In genomic region chr16:55510185-55510805, GRCh38 we compare ENCODE assay signal across 12 cellular contexts. TPM values are rescaled to one million over a fixed set of nuclear protein-coding genes. Genes with fewer than 3 reads are reported as not detected.
A peak's percentile ranks its signal among the peaks of the same experiment; 100 is the strongest.
DNase-seq lines count a peak whose midpoint lies in the region; ATAC-seq and TF ChIP-seq lines count a peak whose summit lies in the region.
"Had no signal": no experiment of that assay in that cellular context is flagged by ENCODE, and none has a peak within 500 bp of the region (broad histone marks: within the 10 kb centered on the region; RNA-seq: fewer than 3 reads in every experiment).

No MANE protein-coding gene starts in this region.

- in situ Hi-C loops in astrocyte of the cerebellum (cut with HindIII; ENCODE audit: low sequenced_read_pairs), result no loop called here

- no peaks in the 10 kb centered on the region for H3K79me2 ChIP-seq in mesendoderm (ENCODE audit: control insufficient read depth, insufficient read depth, low read length)

- H4K5ac ChIP-seq in mesendoderm (ENCODE audit: low read length), result no peak overlapping the region

- peaks cover 11% of the 10 kb centered on the region for H3K4me1 Mint-ChIP-seq in activated CD4-positive, alpha-beta memory T cell treated with anti-CD3 and anti-CD28 coated beads, Interleukin-2, amount 10 ng/mL, durations not matched to agents 7 days and 5 days

- H3K27me3 ChIP-seq in heart right ventricle, result peaks cover 0 to 7% (median 0%) of the 10 kb centered on the region in 7 donors
- H3K27me3 ChIP-seq in upper lobe of right lung, result no peaks in the 10 kb centered on the region
- no peaks in the 10 kb centered on the region for H3K27me3 ChIP-seq in mesendoderm (ENCODE audit: insufficient read depth, low read length, poor library complexity)
- H3K27me3 ChIP-seq: vagina had no signal

- H3K27me3 Mint-ChIP-seq in activated CD4-positive, alpha-beta memory T cell treated with anti-CD3 and anti-CD28 coated beads, Interleukin-2, amount 10 ng/mL, durations not matched to agents 7 days and 5 days, result peaks cover 41% of the 10 kb centered on the region

- no peak overlapping the region for H3K23ac ChIP-seq in mesendoderm (ENCODE audit: low read length)

- H2AK5ac ChIP-seq in mesendoderm (ENCODE audit: low read length), result no peak overlapping the region

- H3K4me1 ChIP-seq in heart right ventricle (peaks cover 0 to 32% (median 6%) of the 10 kb centered on the region in 9 donors), mesodermal cell (ENCODE audit: control insufficient read depth, insufficient read depth, low read length, poor library complexity, severe bottlenecking) (no peaks in the 10 kb centered on the region), upper lobe of right lung (no peaks in the 10 kb centered on the region), mesendoderm (ENCODE audit: control insufficient read depth, low read depth, low read length) (no peaks in the 10 kb centered on the region)

- H2BK15ac ChIP-seq in mesendoderm (replicated peaks; ENCODE audit: low read depth), result no peak overlapping the region

- intact Hi-C loops in heart right ventricle (cut with DNase I) (loop anchor here in 1 of 10 donors (2.0 kb wide), 1 partner anchor 17 kb away; no protein-coding TSS in a partner anchor), Right ventricle myocardium inferior (cut with DNase I) (no loop called here), upper lobe of right lung (cut with DNase I) (no loop called here)

- H3K4me3 Mint-ChIP-seq in activated CD4-positive, alpha-beta memory T cell treated with anti-CD3 and anti-CD28 coated beads, Interleukin-2, amount 10 ng/mL, durations not matched to agents 7 days and 5 days, result no peak overlapping the region

- H3K79me1 ChIP-seq in mesendoderm (ENCODE audit: low read length), result no peaks in the 10 kb centered on the region

- peak in 2 of 8 donors; percentile 33 to 34 for ATAC-seq in heart right ventricle
- no peak for ATAC-seq in Right ventricle myocardium inferior
- no peak for ATAC-seq in upper lobe of right lung

- TF ChIP-seq CTCF in heart right ventricle (IDR thresholded peaks at IDR 0.05), result no peak
- TF ChIP-seq CTCF in astrocyte of the cerebellum (IDR thresholded peaks at IDR 0.05; ENCODE audit: low read depth, low read length, missing control alignments), result no peak
- no peak for TF ChIP-seq CTCF in upper lobe of right lung (IDR thresholded peaks at IDR 0.05)

- no peak overlapping the region for H2BK120ac ChIP-seq in mesendoderm (ENCODE audit: low read depth, low read length)

- H3K27ac ChIP-seq in heart right ventricle (peak overlapping the region in 6 of 10 donors; percentile 63 to 90 (median 74)), mesodermal cell (ENCODE audit: low read depth, low read length, severe bottlenecking) (no peak overlapping the region), upper lobe of right lung (peak overlapping the region; percentile 81), mesendoderm (ENCODE audit: low read depth, low read length) (no peak overlapping the region)

- H3K36me3 ChIP-seq in heart right ventricle (peaks cover 0 to 28% (median 0%) of the 10 kb centered on the region in 9 donors), mesodermal cell (ENCODE audit: control insufficient read depth, insufficient read depth, low read length) (peaks cover 48% of the 10 kb centered on the region), upper lobe of right lung (peaks cover 9% of the 10 kb centered on the region), mesendoderm (ENCODE audit: control insufficient read depth, insufficient read depth, low read length) (peaks cover 1% of the 10 kb centered on the region)

- H3K9ac ChIP-seq in mesendoderm (ENCODE audit: low read length), result no peak overlapping the region

- H4K8ac ChIP-seq in mesendoderm (ENCODE audit: low read depth, low read length), result no peak overlapping the region

- H3K4me2 ChIP-seq in mesendoderm (ENCODE audit: low read length), result no peak overlapping the region

- WGBS in heart right ventricle, 2 donors, result 45 to 47% methylated on average over 4 of the region's 4 CpGs
- WGBS in mesodermal cell (ENCODE audit: insufficient coverage in 2 of 2), 2 experiments, result no CpG with 5 or more reads among the region's 4 CpGs
- no CpG with 5 or more reads among the region's 4 CpGs for WGBS in mesendoderm (ENCODE audit: extremely low coverage, insufficient coverage, low lambda C conversion rate)

- CTCF ChIA-PET in activated CD4-positive, alpha-beta memory T cell treated with anti-CD3 and anti-CD28 coated beads, Interleukin-2, amount 10 ng/mL, durations not matched to agents 7 days and 5 days (lab: Charles Lee), result interaction anchor here (0.9 kb wide), 1 partner anchor 46 kb away, joined by 3 read pairs; no protein-coding TSS in a partner anchor

- no peak for DNase-seq in heart right ventricle
- no peak for DNase-seq in Right ventricle myocardium inferior (ENCODE audit: missing footprints)
- DNase-seq in astrocyte of the cerebellum (ENCODE audit: low read depth), result no peak
- no peak for DNase-seq in upper lobe of right lung
- DNase-seq in DMS114 treated with DMSO at 0.1 percent for 48 hours (lab: John Stamatoyannopoulos, UW; ENCODE audit: unreplicated experiment), result no peak
- no peak for DNase-seq in activated CD4-positive, alpha-beta memory T cell treated with anti-CD3 and anti-CD28 coated beads, Interleukin-2, amount 10 ng/mL, durations not matched to agents 7 days and 5 days
- no peak for DNase-seq in mesendoderm
- DNase-seq: activated naive CD8-positive, alpha-beta T cell treated with anti-CD3 and anti-CD28 coated beads, Interleukin-2, amount 10 ng/mL, durations not matched to agents 7 days and 5 days; C1 segment of cervical spinal cord; small intestine had no signal

- H3K9me3 ChIP-seq in heart right ventricle (peaks cover 0 to 23% (median 12%) of the 10 kb centered on the region in 11 donors), mesodermal cell (ENCODE audit: control insufficient read depth, low read length) (peaks cover 28% of the 10 kb centered on the region), upper lobe of right lung (peaks cover 6% of the 10 kb centered on the region)
- H3K9me3 ChIP-seq: vagina had no signal

- peaks cover 21% of the 10 kb centered on the region for H3K9me3 Mint-ChIP-seq in activated CD4-positive, alpha-beta memory T cell treated with anti-CD3 and anti-CD28 coated beads, Interleukin-2, amount 10 ng/mL, durations not matched to agents 7 days and 5 days

- H3K27ac Mint-ChIP-seq in activated CD4-positive, alpha-beta memory T cell treated with anti-CD3 and anti-CD28 coated beads, Interleukin-2, amount 10 ng/mL, durations not matched to agents 7 days and 5 days, result no peak overlapping the region
- H3K27ac Mint-ChIP-seq: activated naive CD8-positive, alpha-beta T cell treated with anti-CD3 and anti-CD28 coated beads, Interleukin-2, amount 10 ng/mL, durations not matched to agents 7 days and 5 days had no signal

- no peak overlapping the region for H3K18ac ChIP-seq in mesendoderm (ENCODE audit: low read length)

- no peaks in the 10 kb centered on the region for H3K36me3 Mint-ChIP-seq in activated CD4-positive, alpha-beta memory T cell treated with anti-CD3 and anti-CD28 coated beads, Interleukin-2, amount 10 ng/mL, durations not matched to agents 7 days and 5 days (ENCODE audit: low read depth)

- no peak overlapping the region for H3K4ac ChIP-seq in mesendoderm (ENCODE audit: low read depth, low read length)

- H2BK5ac ChIP-seq in mesendoderm (ENCODE audit: low read length), result no peak overlapping the region

- H3K4me3 ChIP-seq in heart right ventricle, result peak overlapping the region in 7 of 10 donors; percentile 49 to 76 (median 70)
- H3K4me3 ChIP-seq in astrocyte of the cerebellum (ENCODE audit: low read depth, low read length), result peak overlapping the region; percentile 66
- peak overlapping the region; percentile 73 for H3K4me3 ChIP-seq in mesodermal cell (ENCODE audit: extremely low read depth, insufficient read depth, low read length, poor library complexity, severe bottlenecking)
- H3K4me3 ChIP-seq in upper lobe of right lung, result peak overlapping the region; percentile 66
- no peak overlapping the region for H3K4me3 ChIP-seq in mesendoderm (ENCODE audit: low read length)

- H3K56ac ChIP-seq in mesendoderm (ENCODE audit: low read length), result no peak overlapping the region

- POLR2A ChIA-PET in activated CD4-positive, alpha-beta memory T cell treated with anti-CD3 and anti-CD28 coated beads, Interleukin-2, amount 10 ng/mL, durations not matched to agents 7 days and 5 days (lab: Charles Lee), result no interaction called here

RNA-seq across cellular contexts. Expression of gene LPCAT2, which starts 1.4 kb away (rescaled TPM):
- total RNA-seq in heart right ventricle, result 10 to 100 TPM in 1 of 10 donors, 1 to 10 TPM in 9; 4.7 to 10.9 (median 7.0) TPM
- 1 to 10 TPM; 4.0 to 8.1 TPM for polyA plus RNA-seq in heart right ventricle
- 8.6 TPM for total RNA-seq in Right ventricle myocardium inferior
- polyA plus RNA-seq in mesodermal cell (2013, experiment 1 of 2), result 16.6 TPM
- polyA plus RNA-seq in mesodermal cell (2013, experiment 2 of 2), result 14.0 TPM
- total RNA-seq in upper lobe of right lung, result 32.8 TPM
- total RNA-seq in activated CD4-positive, alpha-beta memory T cell treated with anti-CD3 and anti-CD28 coated beads, Interleukin-2, amount 10 ng/mL, durations not matched to agents 7 days and 5 days, result 1 to 10 TPM; 1.3 to 1.6 TPM
- 4.7 TPM for polyA plus RNA-seq in mesendoderm (2013, experiment 1 of 2)
- 4.3 TPM for polyA plus RNA-seq in mesendoderm (2013, experiment 2 of 2)

RNA-seq across cellular contexts. Expression of gene MMP2, which starts 31.3 kb away (rescaled TPM):
- total RNA-seq in heart right ventricle (100 to 1,000 TPM in 5 of 10 donors, 10 to 100 TPM in 5; 42.3 to 157 (median 88.0) TPM), Right ventricle myocardium inferior (135 TPM), upper lobe of right lung (353 TPM)
- 100 to 1,000 TPM in 1 of 2 donors, 10 to 100 TPM in 1; 36.1 to 119 TPM for polyA plus RNA-seq in heart right ventricle
- 766 TPM for polyA plus RNA-seq in mesodermal cell (2013, experiment 1 of 2)
- polyA plus RNA-seq in mesodermal cell (2013, experiment 2 of 2), result 653 TPM
- under 1 TPM; 0.20 to 0.30 TPM for total RNA-seq in activated CD4-positive, alpha-beta memory T cell treated with anti-CD3 and anti-CD28 coated beads, Interleukin-2, amount 10 ng/mL, durations not matched to agents 7 days and 5 days
- 49.5 TPM for polyA plus RNA-seq in mesendoderm (2013, experiment 1 of 2)
- 47.4 TPM for polyA plus RNA-seq in mesendoderm (2013, experiment 2 of 2)

RNA-seq across cellular contexts. Expression of gene CAPNS2, which starts 56.2 kb away (rescaled TPM):
- total RNA-seq in heart right ventricle (under 1 TPM in 4 of 10 donors, not detected in 6; 0.38 to 0.45 (median 0.40) TPM), Right ventricle myocardium inferior (not detected), upper lobe of right lung (0.67 TPM)
- polyA plus RNA-seq in heart right ventricle, result under 1 TPM in 1 of 2 donors, not detected in 1; 0.06 TPM
- polyA plus RNA-seq in mesodermal cell (2013, experiment 1 of 2), result not detected
- not detected for polyA plus RNA-seq in mesodermal cell (2013, experiment 2 of 2)
- not detected for total RNA-seq in activated CD4-positive, alpha-beta memory T cell treated with anti-CD3 and anti-CD28 coated beads, Interleukin-2, amount 10 ng/mL, durations not matched to agents 7 days and 5 days
- 0.04 TPM for polyA plus RNA-seq in mesendoderm (2013, experiment 1 of 2)
- polyA plus RNA-seq in mesendoderm (2013, experiment 2 of 2), result 0.11 TPM
- total RNA-seq: activated naive CD8-positive, alpha-beta T cell treated with anti-CD3 and anti-CD28 coated beads, Interleukin-2, amount 10 ng/mL, durations not matched to agents 7 days and 5 days had no signal

Comparison
In these comparisons a context has a peak if more than half of its experiments do, and no peak if none do; other contexts are left out.
1. H3K27ac ChIP-seq: peak in heart right ventricle (6 of 10) and upper lobe of right lung (single experiment); none in mesodermal cell (single experiment) and mesendoderm (single experiment).
2. RNA of gene MMP2, which starts 31.3 kb away (total RNA-seq): 353 TPM in upper lobe of right lung (single experiment), 135 TPM in Right ventricle myocardium inferior (single experiment) and 42.3 to 157 TPM in heart right ventricle; 0.20 to 0.30 TPM in activated CD4-positive, alpha-beta memory T cell treated with anti-CD3 and anti-CD28 coated beads, Interleukin-2, amount 10 ng/mL, durations not matched to agents 7 days and 5 days; every median in the first group is over 10 times any median in the second.